ENCODE assay signal across 1 cellular context in the genomic region with DNA sequence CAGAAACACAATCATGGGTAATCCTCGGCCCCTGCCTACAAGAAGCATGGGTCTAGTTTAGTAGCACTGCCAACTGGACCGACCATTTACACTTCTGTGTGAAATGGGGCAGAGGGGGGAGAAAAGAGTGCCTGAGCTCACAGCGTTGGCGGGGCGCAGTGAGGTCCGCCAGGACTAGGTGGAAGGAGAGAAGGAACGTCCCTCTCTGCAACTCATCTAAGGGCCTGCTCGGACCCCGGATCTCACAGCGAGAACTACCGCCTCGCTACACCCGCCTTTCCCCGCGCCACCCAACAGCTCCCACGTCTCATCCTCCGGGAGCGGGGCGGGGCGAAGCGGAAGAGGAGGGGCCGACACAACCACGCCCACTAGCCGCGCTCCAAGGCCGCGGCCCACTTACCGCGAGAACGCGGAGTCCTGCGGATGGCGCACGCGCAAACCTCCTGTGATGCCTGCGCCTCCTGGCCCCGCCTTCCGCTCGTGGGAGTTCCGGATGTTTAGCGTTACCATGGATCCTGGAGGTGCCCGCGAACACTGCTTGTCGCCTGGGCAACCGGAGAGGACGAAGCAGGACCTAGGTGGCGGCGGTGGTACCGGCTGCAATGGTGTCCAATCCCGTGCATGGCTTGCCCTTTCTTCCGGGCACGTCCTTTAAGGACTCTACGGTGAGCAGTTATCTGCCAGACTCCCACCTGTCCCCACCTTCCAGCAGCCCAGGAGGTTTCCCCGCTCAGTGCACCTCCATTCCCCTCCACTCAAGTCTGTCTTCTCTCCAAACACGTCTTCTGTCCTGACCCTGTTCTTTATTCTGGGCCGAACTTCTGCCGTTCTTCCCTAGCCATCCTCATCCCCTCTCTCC.
TF ChIP-seq lines count a peak whose summit lies in the region.

A gene with protein sequence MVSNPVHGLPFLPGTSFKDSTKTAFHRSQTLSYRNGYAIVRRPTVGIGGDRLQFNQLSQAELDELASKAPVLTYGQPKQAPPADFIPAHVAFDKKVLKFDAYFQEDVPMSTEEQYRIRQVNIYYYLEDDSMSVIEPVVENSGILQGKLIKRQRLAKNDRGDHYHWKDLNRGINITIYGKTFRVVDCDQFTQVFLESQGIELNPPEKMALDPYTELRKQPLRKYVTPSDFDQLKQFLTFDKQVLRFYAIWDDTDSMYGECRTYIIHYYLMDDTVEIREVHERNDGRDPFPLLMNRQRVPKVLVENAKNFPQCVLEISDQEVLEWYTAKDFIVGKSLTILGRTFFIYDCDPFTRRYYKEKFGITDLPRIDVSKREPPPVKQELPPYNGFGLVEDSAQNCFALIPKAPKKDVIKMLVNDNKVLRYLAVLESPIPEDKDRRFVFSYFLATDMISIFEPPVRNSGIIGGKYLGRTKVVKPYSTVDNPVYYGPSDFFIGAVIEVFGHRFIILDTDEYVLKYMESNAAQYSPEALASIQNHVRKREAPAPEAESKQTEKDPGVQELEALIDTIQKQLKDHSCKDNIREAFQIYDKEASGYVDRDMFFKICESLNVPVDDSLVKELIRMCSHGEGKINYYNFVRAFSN (plus strand): TSS at position 534 of the 859 bp plus-strand sequence. CDS start 69 bp downstream, at position 603.

TF ChIP-seq in HepG2, 621 proteins besides CTCF, POLR2A, EP300 and RAD21 (continued from another document and continues in another):
- peak; percentile 54 for TF ChIP-seq ARID5B (CRISPR knock-in tag; IDR thresholded peaks at IDR 0.05)
- TF ChIP-seq ZNF616 (CRISPR knock-in tag; IDR thresholded peaks at IDR 0.05; ENCODE audit: low read depth): no peak; the same call in 1 of the 2 replicates
- TF ChIP-seq MAFF (IDR thresholded peaks at IDR 0.05; ENCODE audit: low read depth, low read length): no peak; the same call in 1 of the 2 replicates
- no peak for TF ChIP-seq ZNF468 (CRISPR knock-in tag; IDR thresholded peaks at IDR 0.05)
- peak; percentile 39; the same call in 1 of the 2 replicates for TF ChIP-seq ZNF160 (CRISPR knock-in tag; IDR thresholded peaks at IDR 0.05)
- peak; percentile 87; the same call in 1 of the 2 replicates for TF ChIP-seq MYPOP (CRISPR knock-in tag; IDR thresholded peaks at IDR 0.05)
- peak; percentile 90; the same call in 1 of the 2 replicates for TF ChIP-seq MEIS2 (CRISPR knock-in tag; IDR thresholded peaks at IDR 0.05)
- TF ChIP-seq ZNF205 (CRISPR knock-in tag; IDR thresholded peaks at IDR 0.05): peak; percentile 61; the same call in 1 of the 2 replicates
- TF ChIP-seq ZNF646 (CRISPR knock-in tag; IDR thresholded peaks at IDR 0.05): no peak
- peak; percentile 54; the same call in 1 of the 2 replicates for TF ChIP-seq FOSL2 (CRISPR knock-in tag; IDR thresholded peaks at IDR 0.05)
- TF ChIP-seq MYNN (CRISPR knock-in tag; IDR thresholded peaks at IDR 0.05; ENCODE audit: low read depth): 0 out of 2 replicates have a peak, but pooled peaks have one; percentile 55
- 0 out of 2 replicates have a peak, but pooled peaks have one; percentile 33 for TF ChIP-seq ZNF264 (CRISPR knock-in tag; IDR thresholded peaks at IDR 0.05)
- TF ChIP-seq MAX (IDR thresholded peaks at IDR 0.05): peak; percentile 81
- TF ChIP-seq ZNF383 (CRISPR knock-in tag; IDR thresholded peaks at IDR 0.05; ENCODE audit: borderline replicate concordance): peak; percentile 98; the same call in 1 of the 2 replicates
- TF ChIP-seq ZNF572 (CRISPR knock-in tag; IDR thresholded peaks at IDR 0.05): 0 out of 2 replicates have a peak, but pooled peaks have one; percentile 39
- peak; percentile 88; the same call in 1 of the 2 replicates for TF ChIP-seq DR1 (CRISPR knock-in tag; IDR thresholded peaks at IDR 0.05)
- no peak for TF ChIP-seq ONECUT2 (CRISPR knock-in tag; IDR thresholded peaks at IDR 0.05)
- no peak for TF ChIP-seq ZNF224 (CRISPR knock-in tag; IDR thresholded peaks at IDR 0.05)
- TF ChIP-seq, protein P1, sequence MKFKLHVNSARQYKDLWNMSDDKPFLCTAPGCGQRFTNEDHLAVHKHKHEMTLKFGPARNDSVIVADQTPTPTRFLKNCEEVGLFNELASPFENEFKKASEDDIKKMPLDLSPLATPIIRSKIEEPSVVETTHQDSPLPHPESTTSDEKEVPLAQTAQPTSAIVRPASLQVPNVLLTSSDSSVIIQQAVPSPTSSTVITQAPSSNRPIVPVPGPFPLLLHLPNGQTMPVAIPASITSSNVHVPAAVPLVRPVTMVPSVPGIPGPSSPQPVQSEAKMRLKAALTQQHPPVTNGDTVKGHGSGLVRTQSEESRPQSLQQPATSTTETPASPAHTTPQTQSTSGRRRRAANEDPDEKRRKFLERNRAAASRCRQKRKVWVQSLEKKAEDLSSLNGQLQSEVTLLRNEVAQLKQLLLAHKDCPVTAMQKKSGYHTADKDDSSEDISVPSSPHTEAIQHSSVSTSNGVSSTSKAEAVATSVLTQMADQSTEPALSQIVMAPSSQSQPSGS (CRISPR knock-in tag; IDR thresholded peaks at IDR 0.05): no peak; the same call in 1 of the 2 replicates
- TF ChIP-seq, protein P2, sequence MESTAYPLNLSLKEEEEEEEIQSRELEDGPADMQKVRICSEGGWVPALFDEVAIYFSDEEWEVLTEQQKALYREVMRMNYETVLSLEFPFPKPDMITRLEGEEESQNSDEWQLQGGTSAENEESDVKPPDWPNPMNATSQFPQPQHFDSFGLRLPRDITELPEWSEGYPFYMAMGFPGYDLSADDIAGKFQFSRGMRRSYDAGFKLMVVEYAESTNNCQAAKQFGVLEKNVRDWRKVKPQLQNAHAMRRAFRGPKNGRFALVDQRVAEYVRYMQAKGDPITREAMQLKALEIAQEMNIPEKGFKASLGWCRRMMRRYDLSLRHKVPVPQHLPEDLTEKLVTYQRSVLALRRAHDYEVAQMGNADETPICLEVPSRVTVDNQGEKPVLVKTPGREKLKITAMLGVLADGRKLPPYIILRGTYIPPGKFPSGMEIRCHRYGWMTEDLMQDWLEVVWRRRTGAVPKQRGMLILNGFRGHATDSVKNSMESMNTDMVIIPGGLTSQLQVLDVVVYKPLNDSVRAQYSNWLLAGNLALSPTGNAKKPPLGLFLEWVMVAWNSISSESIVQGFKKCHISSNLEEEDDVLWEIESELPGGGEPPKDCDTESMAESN (CRISPR knock-in tag; conservative IDR thresholded peaks at IDR 0.05): peak; percentile 12; the same call in 1 of the 2 replicates
- TF ChIP-seq ZNF337 (CRISPR knock-in tag; IDR thresholded peaks at IDR 0.05; ENCODE audit: borderline replicate concordance, low read depth): peak; percentile 74; the same call in 1 of the 2 replicates
- 0 out of 2 replicates have a peak, but pooled peaks have one; percentile 34 for TF ChIP-seq SIX4 (CRISPR knock-in tag; IDR thresholded peaks at IDR 0.05)
- TF ChIP-seq ZNF737 (CRISPR knock-in tag; IDR thresholded peaks at IDR 0.05; ENCODE audit: borderline replicate concordance): no peak
- peak; percentile 76 for TF ChIP-seq ZNF772 (CRISPR knock-in tag; IDR thresholded peaks at IDR 0.05)
- TF ChIP-seq, protein P3, sequence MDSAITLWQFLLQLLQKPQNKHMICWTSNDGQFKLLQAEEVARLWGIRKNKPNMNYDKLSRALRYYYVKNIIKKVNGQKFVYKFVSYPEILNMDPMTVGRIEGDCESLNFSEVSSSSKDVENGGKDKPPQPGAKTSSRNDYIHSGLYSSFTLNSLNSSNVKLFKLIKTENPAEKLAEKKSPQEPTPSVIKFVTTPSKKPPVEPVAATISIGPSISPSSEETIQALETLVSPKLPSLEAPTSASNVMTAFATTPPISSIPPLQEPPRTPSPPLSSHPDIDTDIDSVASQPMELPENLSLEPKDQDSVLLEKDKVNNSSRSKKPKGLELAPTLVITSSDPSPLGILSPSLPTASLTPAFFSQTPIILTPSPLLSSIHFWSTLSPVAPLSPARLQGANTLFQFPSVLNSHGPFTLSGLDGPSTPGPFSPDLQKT (CRISPR knock-in tag; IDR thresholded peaks at IDR 0.05; ENCODE audit: borderline replicate concordance): 0 out of 2 replicates have a peak, but pooled peaks have one; percentile 44
- no peak for TF ChIP-seq ZNF24 (IDR thresholded peaks at IDR 0.05)
- TF ChIP-seq RARG (CRISPR knock-in tag; IDR thresholded peaks at IDR 0.05; ENCODE audit: low read depth): no peak; the same call in 1 of the 2 replicates
- peak; percentile 39; the same call in 1 of the 2 replicates for TF ChIP-seq ZNF607 (CRISPR knock-in tag; IDR thresholded peaks at IDR 0.05; ENCODE audit: borderline replicate concordance)
- TF ChIP-seq ZNF713 (CRISPR knock-in tag; IDR thresholded peaks at IDR 0.05): no peak
- TF ChIP-seq ZNF530 (CRISPR knock-in tag; IDR thresholded peaks at IDR 0.05; ENCODE audit: low read depth): no peak
- TF ChIP-seq ZNF550 (CRISPR knock-in tag; IDR thresholded peaks at IDR 0.05; ENCODE audit: borderline replicate concordance): no peak; the same call in 1 of the 2 replicates
- TF ChIP-seq ZSCAN20 (CRISPR knock-in tag; IDR thresholded peaks at IDR 0.05; ENCODE audit: borderline replicate concordance): no peak
